Comparison of ENCODE assay signal across 10 cellular contexts in genomic region chr9:2126331-2126789, GRCh38.
DNase-seq lines count a peak whose midpoint lies in the region; ATAC-seq and TF ChIP-seq lines count a peak whose summit lies in the region.
"Had no signal": no experiment of that assay in that cellular context is flagged by ENCODE, and none has a peak within 500 bp of the region (broad histone marks: within the 10 kb centered on the region; RNA-seq: fewer than 3 reads in every experiment).

No MANE protein-coding gene starts in this region.

- no peaks in the 10 kb centered on the region for H3K9me3 Mint-ChIP-seq in nephron

- H3K27ac ChIP-seq in esophagus squamous epithelium, result peak overlapping the region; percentile 62 to 81 (median 79)

- no peaks in the 10 kb centered on the region for H3K9me3 ChIP-seq in esophagus squamous epithelium

- peaks cover 60% of the 10 kb centered on the region for H3K4me1 Mint-ChIP-seq in nephron

- peak overlapping the region; percentile 38 to 96 (median 93) for H3K27ac Mint-ChIP-seq in nephron

- ATAC-seq in HG02885 (IDR thresholded peaks at IDR 0.05; ENCODE audit: poor library complexity, unreplicated experiment) (peak; percentile 9), GM21576 (IDR thresholded peaks at IDR 0.05; ENCODE audit: unreplicated experiment) (no peak)

- 27 to 33% methylated on average over 4 of the region's 4 CpGs for WGBS in esophagus squamous epithelium, 2 donors

- intact Hi-C loops in esophagus squamous epithelium (cut with DNase I), result loop anchor here (10.0 kb wide), 1 partner anchor 708 kb away; no protein-coding TSS in a partner anchor

- no peak for TF ChIP-seq POLR2A in esophagus squamous epithelium (IDR thresholded peaks at IDR 0.05)

- DNase-seq in AG10803 (ENCODE audit: low read depth) (peak; percentile 92), esophagus squamous epithelium (lab: John Stamatoyannopoulos, UW) (no peak), NCI-H146 (lab: John Stamatoyannopoulos, UW) (no peak), inferior parietal cortex (ENCODE audit: extremely low spot score) (no peak), epidermal melanocyte (ENCODE audit: insufficient read length, low spot score) (no peak)
- DNase-seq: activated CD4-positive, CD25-positive, alpha-beta regulatory T cell; NCI-H526 had no signal

- no peak overlapping the region for H3K4me3 ChIP-seq in AG10803 (ENCODE audit: low read length)
- H3K4me3 ChIP-seq in esophagus squamous epithelium, result peak overlapping the region in 3 of 4 donors; percentile 12 to 48 (median 15)

- H3K36me3 Mint-ChIP-seq in nephron (ENCODE audit: low read depth), result peaks cover 41% of the 10 kb centered on the region

- no peaks in the 10 kb centered on the region for H3K27me3 Mint-ChIP-seq in nephron (ENCODE audit: low read depth)

- peaks cover 0 to 71% (median 17%) of the 10 kb centered on the region in 3 donors for H3K4me1 ChIP-seq in esophagus squamous epithelium

- no peaks in the 10 kb centered on the region for H3K27me3 ChIP-seq in esophagus squamous epithelium

- H3K4me3 Mint-ChIP-seq in nephron, result peak overlapping the region in 1 of 3 experiments; percentile 24

- peaks cover 0 to 80% (median 4%) of the 10 kb centered on the region in 3 donors for H3K36me3 ChIP-seq in esophagus squamous epithelium

- no peak for TF ChIP-seq CTCF in AG10803 (conservative IDR thresholded peaks at IDR 0.05; ENCODE audit: low read length)
- TF ChIP-seq CTCF in esophagus squamous epithelium (IDR thresholded peaks at IDR 0.05), result no peak
- no peak for TF ChIP-seq CTCF in nephron (IDR thresholded peaks at IDR 0.05; ENCODE audit: unreplicated experiment in 3 of 3)
